ENCODE assay signal across 17 cellular contexts in the genomic region with DNA sequence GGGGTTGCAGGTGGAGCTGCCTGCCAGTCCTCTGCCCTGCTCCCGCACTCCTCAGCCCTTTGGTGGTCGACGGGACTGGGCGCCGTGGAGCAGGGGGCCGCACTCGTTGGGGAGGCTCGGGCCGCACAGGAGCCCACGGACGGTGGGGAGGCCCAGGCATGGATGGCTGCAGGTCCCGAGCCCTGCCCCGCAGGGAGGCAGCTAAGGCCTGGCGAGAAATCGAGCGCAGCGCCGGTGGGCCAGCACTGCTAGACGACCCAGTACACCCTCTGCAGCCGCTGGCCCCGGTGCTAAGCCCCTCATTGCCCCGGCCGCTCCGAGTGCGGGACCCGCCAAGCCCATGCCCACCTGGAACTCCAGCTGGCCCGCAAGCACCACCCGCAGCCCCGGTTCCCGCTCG.
"Had no signal": no experiment of that assay in that cellular context is flagged by ENCODE, and none has a peak within 500 bp of the region (broad histone marks: within the 10 kb centered on the region; RNA-seq: fewer than 3 reads in every experiment).

No MANE protein-coding gene starts in this region.

- H3K27me3 ChIP-seq: pancreas, suprapubic skin, thyroid gland, upper lobe of left lung, uterus had no signal

- DNase-seq: effector memory CD4-positive, alpha-beta T cell; immature natural killer cell; left colon; midbrain; naive B cell; occipital lobe; retina; small intestine; stimulated activated CD4-positive, alpha-beta T cell treated with anti-CD3 and anti-CD28 coated beads, Interleukin-2, amount 100 ng/mL, for 48 hours; stimulated activated naive CD8-positive, alpha-beta T cell treated with anti-CD3 and anti-CD28 coated beads, Interleukin-15, Interleukin-2, amounts not matched to agents 100 U/mL and 50 U/mL, for 24 hours; thyroid gland; uterus had no signal

- H3K36me3 ChIP-seq: pancreas, prostate gland, suprapubic skin, thyroid gland, upper lobe of left lung, uterus had no signal

- H3K27ac ChIP-seq: prostate gland, suprapubic skin, thyroid gland, upper lobe of left lung, uterus had no signal

- H3K4me3 ChIP-seq: pancreas, prostate gland, suprapubic skin, thyroid gland, upper lobe of left lung, uterus had no signal

- H3K4me1 ChIP-seq: thyroid gland, uterus had no signal

- H3K9me3 ChIP-seq: pancreas, prostate gland, suprapubic skin, thyroid gland, upper lobe of left lung, uterus had no signal

- ATAC-seq: esophagus mucosa; left colon; pancreas; stimulated activated naive CD8-positive, alpha-beta T cell treated with anti-CD3 and anti-CD28 coated beads, Interleukin-15, Interleukin-2, amounts not matched to agents 100 U/mL and 50 U/mL, for 24 hours had no signal
